In the genomic region with DNA sequence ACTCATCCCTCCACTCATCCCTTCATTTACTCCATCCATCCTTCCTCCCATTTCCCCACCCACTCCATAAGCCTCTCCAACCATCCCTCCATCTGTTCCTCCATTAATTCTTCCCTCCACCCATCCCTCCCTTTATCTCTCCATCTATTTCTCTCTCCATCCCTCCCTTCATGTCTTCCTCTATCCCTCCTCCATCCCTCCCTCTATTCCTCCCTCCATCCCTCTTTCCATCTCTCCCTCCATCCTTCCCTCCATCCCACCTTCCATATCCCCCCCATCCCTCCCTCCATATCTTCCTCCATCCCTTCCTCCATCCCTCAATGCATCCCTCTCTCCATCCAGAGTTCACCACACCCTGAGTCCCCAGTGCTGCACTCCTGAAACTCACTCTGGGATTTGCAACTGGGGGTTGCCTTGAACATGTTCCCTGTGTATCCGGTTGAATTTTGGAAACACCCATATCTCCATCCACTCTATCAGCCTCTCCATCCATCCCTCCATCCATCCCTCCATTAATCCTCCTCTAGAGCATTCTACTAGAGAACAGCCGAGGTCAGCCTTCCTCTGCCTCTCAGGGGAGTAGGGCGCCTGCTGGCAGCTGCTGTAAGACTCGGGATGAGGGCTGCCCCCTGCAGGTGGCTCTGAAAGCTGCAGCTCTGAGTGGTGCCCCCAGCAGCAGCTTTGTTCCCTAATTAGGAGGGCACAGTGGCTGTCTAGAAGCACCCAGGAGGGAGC, we compare ENCODE assay signal across 8 cellular contexts. TPM values are rescaled to one million over a fixed set of nuclear protein-coding genes. Genes with fewer than 3 reads are reported as not detected.
DNase-seq lines count a peak whose midpoint lies in the region; ATAC-seq and TF ChIP-seq lines count a peak whose summit lies in the region.

No MANE protein-coding gene starts in this region.

- ATAC-seq in HG02885 (IDR thresholded peaks at IDR 0.05; ENCODE audit: poor library complexity, unreplicated experiment): peak; percentile 53

- no peaks in the 10 kb centered on the region for H3K9me3 Mint-ChIP-seq in endothelial cell (ENCODE audit: unreplicated experiment)

- peak; percentile 77 for TF ChIP-seq CTCF in endothelial cell (IDR thresholded peaks at IDR 0.05; ENCODE audit: unreplicated experiment)

- H3K4me3 Mint-ChIP-seq in endothelial cell (ENCODE audit: unreplicated experiment): no peak overlapping the region

- H3K27me3 Mint-ChIP-seq in endothelial cell (ENCODE audit: unreplicated experiment): peaks cover 4% of the 10 kb centered on the region

- DNase-seq in COLO829 (ENCODE audit: low spot score) (peak; percentile 86), NOMO-1 (lab: John Stamatoyannopoulos, UW; ENCODE audit: unreplicated experiment in 2 of 2) (peak; percentile 22 to 53), endothelial cell (ENCODE audit: low spot score) (peak; percentile 84), mucosa of gallbladder (ENCODE audit: low spot score) (peak; percentile 71), OCI-M2 (lab: John Stamatoyannopoulos, UW; ENCODE audit: unreplicated experiment) (no peak)
- peak; percentile 50 to 75 (median 70) for DNase-seq in activated CD8-positive, alpha-beta memory T cell treated with anti-CD3 and anti-CD28 coated beads for 48 hours (ENCODE audit: low read depth in 2 of 3, low spot score in 2 of 3)
- peak; percentile 68 to 71 for DNase-seq in stimulated activated CD8-positive, alpha-beta memory T cell treated with anti-CD3 and anti-CD28 coated beads, Interleukin-7, amount 100 ng/mL, for 1 hour (ENCODE audit: low read depth in 2 of 2)

- H3K4me1 Mint-ChIP-seq in endothelial cell (ENCODE audit: unreplicated experiment): peaks cover 54% of the 10 kb centered on the region

- no peak overlapping the region for H3K27ac Mint-ChIP-seq in endothelial cell (ENCODE audit: unreplicated experiment)

- H3K36me3 Mint-ChIP-seq in endothelial cell (ENCODE audit: low read depth, unreplicated experiment): peaks cover 4% of the 10 kb centered on the region

RNA-seq across cellular contexts. Expression of a gene that starts 39.4 kb away (rescaled TPM):
- total RNA-seq in endothelial cell (ENCODE audit: unreplicated experiment): 48.9 TPM
- 19.5 TPM for total RNA-seq in mucosa of gallbladder

RNA-seq across cellular contexts. Expression of a gene that starts 56.9 kb away (rescaled TPM):
- total RNA-seq in endothelial cell (ENCODE audit: unreplicated experiment) (not detected), mucosa of gallbladder (1,342 TPM)

Comparison
In these comparisons a context has a peak if more than half of its experiments do, and no peak if none do; other contexts are left out.
1. RNA of a gene that starts 56.9 kb away (total RNA-seq): 1,342 TPM in mucosa of gallbladder (single experiment); not detected in endothelial cell (single experiment); every median in the first group is over 1,000 times any median in the second.